In genomic region chr11:67996622-67997459, GRCh38 we compare ENCODE assay signal across 1 cellular context.
TF ChIP-seq lines count a peak whose summit lies in the region.

No MANE protein-coding gene starts in this region.

TF ChIP-seq in WTC11, 78 proteins besides CTCF, POLR2A, EP300 and RAD21 (continued from another document and continues in another):
- TF ChIP-seq ZNF532 (CRISPR knock-in tag; IDR thresholded peaks at IDR 0.05; ENCODE audit: borderline replicate concordance), result no peak
- no peak for TF ChIP-seq ATF2 (CRISPR knock-in tag; IDR thresholded peaks at IDR 0.05; ENCODE audit: borderline replicate concordance, low read depth)
- TF ChIP-seq RELA (CRISPR knock-in tag; IDR thresholded peaks at IDR 0.05; ENCODE audit: borderline replicate concordance), result no peak
- no peak for TF ChIP-seq HMGXB4 (CRISPR knock-in tag; IDR thresholded peaks at IDR 0.05)
- no peak for TF ChIP-seq TP53 (CRISPR knock-in tag; IDR thresholded peaks at IDR 0.05)
- TF ChIP-seq PRRX2 (CRISPR knock-in tag; IDR thresholded peaks at IDR 0.05), result no peak
- TF ChIP-seq ZNF396 (CRISPR knock-in tag; IDR thresholded peaks at IDR 0.05; ENCODE audit: borderline replicate concordance), result no peak
- TF ChIP-seq ZNF425 (CRISPR knock-in tag; conservative IDR thresholded peaks at IDR 0.05), result no peak
- no peak for TF ChIP-seq ZNF121 (CRISPR knock-in tag; IDR thresholded peaks at IDR 0.05)
- no peak for TF ChIP-seq ERG (CRISPR knock-in tag; IDR thresholded peaks at IDR 0.05)
- peak; percentile 74; the same call in 1 of the 2 replicates for TF ChIP-seq NFE2L1 (CRISPR knock-in tag; IDR thresholded peaks at IDR 0.05)
- TF ChIP-seq ZNF138 (CRISPR knock-in tag; conservative IDR thresholded peaks at IDR 0.05), result no peak
- no peak for TF ChIP-seq AFF4 (CRISPR knock-in tag; IDR thresholded peaks at IDR 0.05; ENCODE audit: borderline replicate concordance)
- no peak for TF ChIP-seq RORB (CRISPR knock-in tag; IDR thresholded peaks at IDR 0.05)
- TF ChIP-seq MXD4 (CRISPR knock-in tag; IDR thresholded peaks at IDR 0.05; ENCODE audit: borderline replicate concordance), result no peak
- TF ChIP-seq CREB1 (CRISPR knock-in tag; IDR thresholded peaks at IDR 0.05), result no peak
- TF ChIP-seq PREB (CRISPR knock-in tag; IDR thresholded peaks at IDR 0.05; ENCODE audit: borderline replicate concordance), result no peak
- TF ChIP-seq HMGA2 (CRISPR knock-in tag; IDR thresholded peaks at IDR 0.05), result no peak
- TF ChIP-seq ZNF219 (CRISPR knock-in tag; IDR thresholded peaks at IDR 0.05; ENCODE audit: borderline replicate concordance), result no peak
- TF ChIP-seq EMX1 (CRISPR knock-in tag; IDR thresholded peaks at IDR 0.05), result no peak
- TF ChIP-seq PRDM15 (CRISPR knock-in tag; IDR thresholded peaks at IDR 0.05), result 0 out of 2 replicates have a peak, but pooled peaks have one; percentile 18
- TF ChIP-seq CBFB (CRISPR knock-in tag; IDR thresholded peaks at IDR 0.05; ENCODE audit: low read depth), result no peak
- TF ChIP-seq ATF6 (CRISPR knock-in tag; IDR thresholded peaks at IDR 0.05), result no peak
- TF ChIP-seq ZNF423 (CRISPR knock-in tag; IDR thresholded peaks at IDR 0.05), result no peak
- no peak for TF ChIP-seq JAZF1 (CRISPR knock-in tag; IDR thresholded peaks at IDR 0.05)
- no peak for TF ChIP-seq JUN (CRISPR knock-in tag; IDR thresholded peaks at IDR 0.05)
- TF ChIP-seq TCF7 (CRISPR knock-in tag; IDR thresholded peaks at IDR 0.05; ENCODE audit: low read depth), result no peak
- no peak for TF ChIP-seq SMAD3 (CRISPR knock-in tag; IDR thresholded peaks at IDR 0.05; ENCODE audit: borderline replicate concordance)
- no peak for TF ChIP-seq IRF2 (CRISPR knock-in tag; IDR thresholded peaks at IDR 0.05; ENCODE audit: borderline replicate concordance, low read depth)
